Comparison of ENCODE assay signal across 8 cellular contexts in the genomic region with DNA sequence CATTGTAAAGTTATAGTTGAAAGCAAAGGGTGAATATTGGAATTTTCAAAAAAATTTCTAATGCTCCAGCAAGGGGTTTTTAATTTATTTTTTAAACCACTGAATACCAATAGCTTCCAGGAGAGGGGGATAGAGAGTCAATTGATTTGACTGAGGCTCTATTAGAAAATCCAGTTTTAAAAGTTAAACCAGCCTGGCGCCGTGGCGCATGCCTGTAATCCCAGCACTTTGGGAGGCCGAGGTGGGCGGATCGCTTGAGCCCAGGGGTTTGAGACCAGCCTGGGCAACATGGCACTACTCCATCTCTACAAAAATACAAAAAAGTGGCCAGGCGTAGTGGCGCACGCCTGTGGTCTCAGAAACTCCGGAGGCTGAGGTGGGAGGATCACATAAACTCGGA.
DNase-seq lines count a peak whose midpoint lies in the region; ATAC-seq and TF ChIP-seq lines count a peak whose summit lies in the region.

No MANE protein-coding gene starts in this region.

- H3K9me3 Mint-ChIP-seq in endothelial cell (ENCODE audit: unreplicated experiment) = no peaks in the 10 kb centered on the region
- no peaks in the 10 kb centered on the region for H3K9me3 Mint-ChIP-seq in nephron progenitor cell

- TF ChIP-seq CTCF in endothelial cell (IDR thresholded peaks at IDR 0.05; ENCODE audit: unreplicated experiment) (peak; percentile 74), nephron progenitor cell (IDR thresholded peaks at IDR 0.05) (peak; percentile 67)

- peaks cover 6% of the 10 kb centered on the region for H3K4me1 Mint-ChIP-seq in endothelial cell (ENCODE audit: unreplicated experiment)
- H3K4me1 Mint-ChIP-seq in nephron progenitor cell = peaks cover 14% of the 10 kb centered on the region

- no peak for ATAC-seq in GM18519 (IDR thresholded peaks at IDR 0.05; ENCODE audit: low FRiP score, unreplicated experiment)
- ATAC-seq in GM19467 (IDR thresholded peaks at IDR 0.05; ENCODE audit: unreplicated experiment) = no peak

- H3K27ac Mint-ChIP-seq in endothelial cell (ENCODE audit: unreplicated experiment) (no peak overlapping the region), nephron progenitor cell (no peak overlapping the region)

- H3K27me3 Mint-ChIP-seq in endothelial cell (ENCODE audit: unreplicated experiment) (peaks cover 1% of the 10 kb centered on the region), nephron progenitor cell (ENCODE audit: low read depth, poor library complexity) (peaks cover 4% of the 10 kb centered on the region)

- peak; percentile 16 for DNase-seq in NCI-H510A treated with DMSO at 0.1 percent for 48 hours (lab: John Stamatoyannopoulos, UW)
- DNase-seq in NCI-H510A (lab: John Stamatoyannopoulos, UW) = no peak
- DNase-seq in NCI-H82 (lab: John Stamatoyannopoulos, UW) = peak; percentile 80
- DNase-seq in endothelial cell (ENCODE audit: low spot score) = peak; percentile 7
- peak; percentile 26 for DNase-seq in nephron progenitor cell
- no peak for DNase-seq in activated naive CD4-positive, alpha-beta T cell treated with anti-CD3 and anti-CD28 coated beads, Interleukin-2, amount 50 U/mL, for 16 hours

- H3K36me3 Mint-ChIP-seq in endothelial cell (ENCODE audit: low read depth, unreplicated experiment) = no peaks in the 10 kb centered on the region
- no peaks in the 10 kb centered on the region for H3K36me3 Mint-ChIP-seq in nephron progenitor cell (ENCODE audit: low read depth)

- H3K4me3 Mint-ChIP-seq in endothelial cell (ENCODE audit: unreplicated experiment) = no peak overlapping the region
- no peak overlapping the region for H3K4me3 Mint-ChIP-seq in nephron progenitor cell

Comparison
In these comparisons a context has a peak if more than half of its experiments do, and no peak if none do; other contexts are left out.
1. DNase-seq: peak in NCI-H510A treated with DMSO at 0.1 percent for 48 hours (single experiment), NCI-H82 (single experiment), endothelial cell (single experiment) and nephron progenitor cell (single experiment); none in NCI-H510A (single experiment) and activated naive CD4-positive, alpha-beta T cell treated with anti-CD3 and anti-CD28 coated beads, Interleukin-2, amount 50 U/mL, for 16 hours (single experiment).